23 cellular contexts compared by ENCODE assay signal in genomic region chr20:56800088-56800487, GRCh38.
"Had no signal": no experiment of that assay in that cellular context is flagged by ENCODE, and none has a peak within 500 bp of the region (broad histone marks: within the 10 kb centered on the region; RNA-seq: fewer than 3 reads in every experiment).

No MANE protein-coding gene starts in this region.

- H3K36me3 ChIP-seq: colonic mucosa, gastroesophageal sphincter, suprapubic skin, tibial artery had no signal

- ATAC-seq: activated CD4-positive, alpha-beta T cell treated with anti-CD3 and anti-CD28 coated beads for 36 hours; activated naive CD4-positive, alpha-beta T cell treated with anti-CD3 and anti-CD28 coated beads, Interleukin-2, amount 50 U/mL, for 72 hours; activated T-cell treated with anti-CD3 and anti-CD28 coated beads, Interleukin-2, amount 50 U/mL, for 72 hours; gastroesophageal sphincter; naive thymus-derived CD4-positive, alpha-beta T cell; psoas muscle had no signal

- DNase-seq: activated CD4-positive, alpha-beta T cell treated with anti-CD3 and anti-CD28 coated beads for 36 hours; activated CD4-positive, alpha-beta T cell treated with anti-CD3 and anti-CD28 coated beads, Interleukin-2, amount 50 U/mL, for 4 hours; activated CD4-positive, CD25-positive, alpha-beta regulatory T cell; activated naive CD4-positive, alpha-beta T cell; activated T-cell treated with anti-CD3 and anti-CD28 coated beads for 4 hours; activated T-cell treated with anti-CD3 and anti-CD28 coated beads, Interleukin-2, amount 50 U/mL, for 72 hours; colonic mucosa; effector CD8-positive, alpha-beta T cell; erythroblast; head of caudate nucleus; hippocampal formation; immature natural killer cell; midbrain; naive thymus-derived CD4-positive, alpha-beta T cell; nucleus accumbens; psoas muscle; stimulated activated naive CD4-positive, alpha-beta T cell; tibial artery had no signal

- H3K9me3 ChIP-seq: colonic mucosa, psoas muscle, suprapubic skin had no signal

- H2AFZ ChIP-seq: parathyroid adenoma had no signal

- H3K4me3 ChIP-seq: colonic mucosa, gastroesophageal sphincter, psoas muscle, suprapubic skin, tibial artery had no signal

- H3K27ac ChIP-seq: colonic mucosa, gastroesophageal sphincter, parathyroid adenoma, psoas muscle, suprapubic skin, tibial artery had no signal

- H3K4me1 ChIP-seq: colonic mucosa, gastroesophageal sphincter, parathyroid adenoma, psoas muscle, suprapubic skin, tibial artery had no signal

- H3K79me2 ChIP-seq: parathyroid adenoma had no signal

- H3K27me3 ChIP-seq: colonic mucosa, tibial artery had no signal

- FAIRE-seq: bronchial epithelial cell had no signal

- H3K9ac ChIP-seq: parathyroid adenoma had no signal
